ENCODE assay signal across 7 cellular contexts in the genomic region with DNA sequence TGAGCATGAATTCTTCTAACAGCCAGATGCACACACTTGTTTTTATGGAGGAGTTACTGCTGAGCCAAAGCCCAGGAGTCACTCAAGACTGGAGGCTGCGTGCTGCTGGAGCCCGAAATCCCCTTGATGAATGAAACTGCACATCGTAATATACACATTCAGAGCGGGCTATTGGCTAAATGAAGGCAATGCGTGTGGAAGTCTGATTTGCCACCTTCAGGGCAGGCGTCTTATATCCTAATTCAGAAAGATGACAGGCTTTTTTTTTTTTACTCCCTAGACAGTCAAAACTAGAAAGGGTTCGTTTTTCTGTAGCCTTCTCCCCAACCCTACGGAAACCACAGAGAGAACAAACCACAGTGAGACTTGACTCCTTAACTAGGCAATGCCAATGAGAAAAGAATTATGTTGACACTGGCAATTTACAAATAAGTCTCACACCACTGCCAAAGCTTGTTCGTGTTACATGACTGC.
DNase-seq lines count a peak whose midpoint lies in the region; ATAC-seq and TF ChIP-seq lines count a peak whose summit lies in the region.

No MANE protein-coding gene starts in this region.

- no peak for TF ChIP-seq CTCF in uterus (IDR thresholded peaks at IDR 0.05)

- H3K36me3 ChIP-seq in muscle layer of colon (ENCODE audit: insufficient read depth, low read length) (no peaks in the 10 kb centered on the region), uterus (no peaks in the 10 kb centered on the region)

- H3K9ac ChIP-seq in muscle layer of colon (ENCODE audit: low read length) = no peak overlapping the region

- H3K9me3 ChIP-seq in muscle layer of colon (ENCODE audit: low read length) (no peaks in the 10 kb centered on the region), uterus (no peaks in the 10 kb centered on the region)

- peaks cover 20% of the 10 kb centered on the region for H3K4me1 ChIP-seq in muscle layer of colon (ENCODE audit: insufficient read depth, low read length)
- H3K4me1 ChIP-seq in uterus = peaks cover 0 to 13% of the 10 kb centered on the region in 2 donors

- no peak overlapping the region for H3K4me3 ChIP-seq in muscle layer of colon (ENCODE audit: low read depth in 1 of 2, low read length in 2 of 2)
- no peak overlapping the region for H3K4me3 ChIP-seq in uterus

- no peaks in the 10 kb centered on the region for H3K27me3 ChIP-seq in muscle layer of colon (ENCODE audit: control insufficient read depth in 1 of 2, insufficient read depth in 2 of 2, low read length in 2 of 2)
- no peaks in the 10 kb centered on the region for H3K27me3 ChIP-seq in uterus

- no peak for TF ChIP-seq POLR2A in uterus (IDR thresholded peaks at IDR 0.05)

- ATAC-seq in GM18907 (IDR thresholded peaks at IDR 0.05; ENCODE audit: unreplicated experiment) = peak; percentile 74
- ATAC-seq in HG02981 (IDR thresholded peaks at IDR 0.05; ENCODE audit: unreplicated experiment) = peak; percentile 76

- peak; percentile 97 for DNase-seq in RKO (ENCODE audit: low spot score)
- peak; percentile 85 for DNase-seq in activated naive CD4-positive, alpha-beta T cell treated with Interleukin-2 at 50 U/mL for 16 hours
- DNase-seq in uterus = no peak
- DNase-seq in putamen (ENCODE audit: low spot score) = no peak

- H3K27ac ChIP-seq in muscle layer of colon (ENCODE audit: low read depth, low read length) (peak overlapping the region; percentile 32), uterus (peak overlapping the region; percentile 37 to 44)

- intact Hi-C loops in uterus (cut with DNase I; ENCODE audit: low total_unique reads) = no loop called here

Comparison
In these comparisons a context has a peak if more than half of its experiments do, and no peak if none do; other contexts are left out.
1. DNase-seq: peak in RKO (single experiment) and activated naive CD4-positive, alpha-beta T cell treated with Interleukin-2 at 50 U/mL for 16 hours (single experiment); none in uterus (0 of 2) and putamen (single experiment).